In genomic region chr16:19879241-19879792, GRCh38 we compare ENCODE assay signal across 11 cellular contexts. TPM values are rescaled to one million over a fixed set of nuclear protein-coding genes. Genes with fewer than 3 reads are reported as not detected.
A peak's percentile ranks its signal among the peaks of the same experiment; 100 is the strongest.
DNase-seq lines count a peak whose midpoint lies in the region; ATAC-seq and TF ChIP-seq lines count a peak whose summit lies in the region.
"Had no signal": no experiment of that assay in that cellular context is flagged by ENCODE, and none has a peak within 500 bp of the region (broad histone marks: within the 10 kb centered on the region; RNA-seq: fewer than 3 reads in every experiment).

No MANE protein-coding gene starts in this region.

- TF ChIP-seq CTCF in astrocyte of the spinal cord (IDR thresholded peaks at IDR 0.05; ENCODE audit: low read depth, low read length) (no peak), natural killer cell (IDR thresholded peaks at IDR 0.05) (no peak), gastroesophageal sphincter (IDR thresholded peaks at IDR 0.05) (no peak)

- no peak for TF ChIP-seq POLR2A in gastroesophageal sphincter (IDR thresholded peaks at IDR 0.05)

- DNase-seq in DMS53 treated with DMSO at 0.1 percent for 48 hours (lab: John Stamatoyannopoulos, UW; ENCODE audit: unreplicated experiment) (peak; percentile 14), NCI-H2029 (lab: John Stamatoyannopoulos, UW) (peak; percentile 43), astrocyte of the spinal cord (ENCODE audit: low read depth, low spot score) (peak; percentile 44), myocyte (ENCODE audit: low read depth) (peak; percentile 23), natural killer cell (no peak), Kasumi-1 (lab: John Stamatoyannopoulos, UW) (no peak)
- DNase-seq: stimulated activated CD4-positive, alpha-beta T cell treated with anti-CD3 and anti-CD28 coated beads, Interleukin-15, amount 100 ng/mL, for 24 hours; uterus had no signal

- 78 to 81% methylated on average over 5 to 8 of the region's 13 CpGs for WGBS in gastroesophageal sphincter (ENCODE audit: low coverage in 1 of 2), 2 donors

- H3K9me3 Mint-ChIP-seq in natural killer cell, result no peaks in the 10 kb centered on the region

- H3K4me3 ChIP-seq in astrocyte of the spinal cord (ENCODE audit: low read depth, low read length) (no peak overlapping the region), gastroesophageal sphincter (no peak overlapping the region)
- H3K4me3 ChIP-seq: uterus had no signal

- peaks cover 20% of the 10 kb centered on the region for H3K27me3 ChIP-seq in gastroesophageal sphincter
- H3K27me3 ChIP-seq: uterus had no signal

- in situ Hi-C loops in astrocyte of the spinal cord (cut with HindIII; ENCODE audit: low sequenced_read_pairs), result no loop called here

- no peak overlapping the region for H3K27ac ChIP-seq in gastroesophageal sphincter
- H3K27ac ChIP-seq: uterus had no signal

- TF ChIP-seq EP300 in gastroesophageal sphincter (IDR thresholded peaks at IDR 0.05), result no peak

- H3K36me3 ChIP-seq in gastroesophageal sphincter, result peaks cover 0 to 8% of the 10 kb centered on the region in 2 donors
- H3K36me3 ChIP-seq: uterus had no signal

- no peak overlapping the region for H3K27ac Mint-ChIP-seq in natural killer cell
- H3K27ac Mint-ChIP-seq: IgD-negative memory B cell had no signal

- no peaks in the 10 kb centered on the region for H3K36me3 Mint-ChIP-seq in natural killer cell
- H3K36me3 Mint-ChIP-seq: IgD-negative memory B cell had no signal

- H3K27me3 Mint-ChIP-seq in natural killer cell (ENCODE audit: low read depth in 2 of 2), result peaks cover 30 to 31% of the 10 kb centered on the region in 2 donors

- no peak for ATAC-seq in natural killer cell
- ATAC-seq in HG03460 (IDR thresholded peaks at IDR 0.05; ENCODE audit: unreplicated experiment), result no peak
- ATAC-seq in gastroesophageal sphincter, result no peak

- intact Hi-C loops in natural killer cell (cut with micrococcal nuclease), result no loop called here

- H3K9me3 ChIP-seq in gastroesophageal sphincter, result no peaks in the 10 kb centered on the region
- H3K9me3 ChIP-seq: uterus had no signal

- H3K4me3 Mint-ChIP-seq in natural killer cell, result no peak overlapping the region
- H3K4me3 Mint-ChIP-seq: IgD-negative memory B cell had no signal

- peaks cover 0 to 18% (median 0%) of the 10 kb centered on the region in 3 donors for H3K4me1 ChIP-seq in gastroesophageal sphincter
- H3K4me1 ChIP-seq: uterus had no signal

- H3K4me1 Mint-ChIP-seq in natural killer cell, result peaks cover 0 to 5% of the 10 kb centered on the region in 2 donors

RNA-seq across cellular contexts. Expression of gene GPRC5B, which starts 5.3 kb away (rescaled TPM):
- total RNA-seq in myocyte (26.5 and 52.9 TPM in 2 replicates), natural killer cell (not detected), gastroesophageal sphincter (10 to 100 TPM; 11.5 to 29.2 (median 20.5) TPM)
- 44.6 TPM for polyA plus RNA-seq in myocyte (2012)
- polyA plus RNA-seq: IgD-negative memory B cell had no signal

Comparison
In these comparisons a context has a peak if more than half of its experiments do, and no peak if none do; other contexts are left out.
1. DNase-seq: peak in DMS53 treated with DMSO at 0.1 percent for 48 hours (single experiment), NCI-H2029 (single experiment), astrocyte of the spinal cord (single experiment) and myocyte (single experiment); none in natural killer cell (single experiment) and Kasumi-1 (0 of 2).
2. RNA of gene GPRC5B, which starts 5.3 kb away (total RNA-seq): 26.5 to 52.9 TPM in myocyte and 11.5 to 29.2 TPM in gastroesophageal sphincter; not detected in natural killer cell; every median in the first group is over 10 times any median in the second.